ENCODE assay signal across 36 cellular contexts in the genomic region with DNA sequence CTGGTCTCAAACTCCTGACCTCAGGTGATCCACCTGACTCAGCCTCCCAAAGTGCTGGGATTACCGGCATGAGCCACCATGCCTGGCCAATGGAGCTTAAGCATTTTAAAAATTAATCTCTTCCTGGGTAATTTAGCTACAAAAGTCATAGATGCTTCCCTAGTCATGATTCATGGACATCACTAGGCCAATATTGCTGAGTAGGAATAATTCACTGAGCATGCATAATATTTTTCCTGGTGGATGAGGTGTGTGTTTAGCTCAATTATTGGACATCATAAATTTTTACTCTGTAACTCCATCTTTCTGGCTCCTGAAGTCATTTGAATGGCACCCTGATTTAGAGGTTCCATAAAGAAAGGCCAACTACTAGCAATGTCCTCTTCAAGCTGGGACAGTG.
"Had no signal": no experiment of that assay in that cellular context is flagged by ENCODE, and none has a peak within 500 bp of the region (broad histone marks: within the 10 kb centered on the region; RNA-seq: fewer than 3 reads in every experiment).

No MANE protein-coding gene starts in this region.

- DNase-seq: Karpas-422, Kasumi-1, MG63, MM.1S, MV-4-11, NCI-H1048, NCI-H1092, NCI-H1092 treated with DMSO at 0.1 percent for 48 hours, NCI-H1105, NCI-H1105 treated with DMSO at 0.1 percent for 48 hours, NCI-H1417, NCI-H1417 treated with DMSO at 0.1 percent for 48 hours, NCI-H1436, NCI-H1436 treated with DMSO at 0.1 percent for 48 hours, NCI-H146, NCI-H1694, NCI-H1694 treated with DMSO at 0.1 percent for 48 hours, NCI-H187, NCI-H187 treated with DMSO at 0.1 percent for 48 hours, NCI-H1930, NCI-H2029, NCI-H2029 treated with DMSO at 0.1 percent for 48 hours, NCI-H2081, NCI-H2081 treated with DMSO at 0.1 percent for 48 hours, NCI-H2107, NCI-H2171, NCI-H2171 treated with DMSO at 0.1 percent for 48 hours, NCI-H2227 treated with DMSO at 0.1 percent for 48 hours, NCI-H226, NCI-H345, NCI-H446, NCI-H446 treated with DMSO at 0.1 percent for 48 hours, NCI-H510A, NCI-H510A treated with DMSO at 0.1 percent for 48 hours, NCI-H524, NCI-H524 treated with DMSO at 0.1 percent for 48 hours had no signal

- H3K27me3 ChIP-seq: MG63 had no signal

- H3K4me3 ChIP-seq: MG63 had no signal

- H3K9me3 ChIP-seq: MG63 had no signal

- H3K36me3 ChIP-seq: MG63 had no signal
